Comparison of ENCODE assay signal across 16 cellular contexts in the genomic region with DNA sequence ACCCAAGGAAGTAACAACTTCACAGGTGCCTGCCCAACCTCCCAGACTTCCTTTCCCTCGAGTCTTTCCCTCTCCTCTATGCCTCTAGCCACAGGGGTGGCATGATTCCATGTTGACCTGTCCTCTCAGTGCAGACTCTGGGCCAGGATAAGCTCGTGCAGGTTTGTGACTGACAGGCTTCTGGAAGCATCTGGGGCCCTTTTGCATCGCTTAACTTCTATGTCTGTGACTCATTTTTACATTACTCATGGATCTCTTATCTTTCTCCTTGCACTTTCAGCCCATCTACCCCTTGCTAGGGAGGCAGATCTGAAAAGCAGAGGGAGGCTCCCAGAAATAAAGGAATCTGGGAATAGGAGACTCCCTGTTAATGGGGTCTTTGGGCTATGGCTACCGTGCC.
DNase-seq lines count a peak whose midpoint lies in the region; ATAC-seq, FAIRE-seq and TF ChIP-seq lines count a peak whose summit lies in the region.
"Had no signal": no experiment of that assay in that cellular context is flagged by ENCODE, and none has a peak within 500 bp of the region (broad histone marks: within the 10 kb centered on the region; RNA-seq: fewer than 3 reads in every experiment).

No MANE protein-coding gene starts in this region.

- peak overlapping the region; percentile 8 for H3K27ac ChIP-seq in endothelial cell of umbilical vein (ENCODE audit: insufficient read depth, low read depth, low read length)
- H3K27ac ChIP-seq: esophagus muscularis mucosa had no signal

- no peaks in the 10 kb centered on the region for H3K9me3 ChIP-seq in endothelial cell of umbilical vein (replicated peaks; ENCODE audit: control insufficient read depth, insufficient read depth, low read length)
- H3K9me3 ChIP-seq: esophagus muscularis mucosa had no signal

- H4K20me1 ChIP-seq in endothelial cell of umbilical vein (replicated peaks; ENCODE audit: control insufficient read depth, extremely low read depth, insufficient read depth, low read length) = no peaks in the 10 kb centered on the region

- H3K27ac Mint-ChIP-seq in T-helper 2 cell treated with Interferon-gamma antibody and Interleukin-4, amounts not matched to agents 5 μg/mL and 100 μg/mL, for 36 hours = peak overlapping the region; percentile 0
- H3K27ac Mint-ChIP-seq: memory B cell had no signal

- H3K9me1 ChIP-seq in endothelial cell of umbilical vein (replicated peaks; ENCODE audit: control insufficient read depth, extremely low read depth, insufficient read depth, low read length) = no peaks in the 10 kb centered on the region

- H3K36me3 Mint-ChIP-seq in T-helper 2 cell treated with Interferon-gamma antibody and Interleukin-4, amounts not matched to agents 5 μg/mL and 100 μg/mL, for 36 hours (ENCODE audit: low read depth) = peaks cover 33% of the 10 kb centered on the region

- H2AFZ ChIP-seq in endothelial cell of umbilical vein (ENCODE audit: low read depth, low read length) = no peak overlapping the region

- peaks cover 9% of the 10 kb centered on the region for H3K9me3 Mint-ChIP-seq in T-helper 2 cell treated with Interferon-gamma antibody and Interleukin-4, amounts not matched to agents 5 μg/mL and 100 μg/mL, for 36 hours
- H3K9me3 Mint-ChIP-seq: memory B cell had no signal

- peaks cover 28% of the 10 kb centered on the region for H3K4me1 Mint-ChIP-seq in T-helper 2 cell treated with Interferon-gamma antibody and Interleukin-4, amounts not matched to agents 5 μg/mL and 100 μg/mL, for 36 hours (ENCODE audit: low read depth)

- CTCF ChIA-PET in endothelial cell of umbilical vein (lab: Charles Lee) = interaction anchor here (1.1 to 1.6 kb wide), 2 partner anchors 11 to 116 kb away, joined by 3 read pairs; no protein-coding TSS in a partner anchor

- no peak overlapping the region for H3K4me2 ChIP-seq in endothelial cell of umbilical vein (ENCODE audit: insufficient read depth, low read length)

- DNase-seq in T-helper 2 cell treated with Interferon-gamma antibody and Interleukin-4, amounts not matched to agents 5 μg/mL and 100 μg/mL, for 36 hours (ENCODE audit: low spot score) = no peak
- DNase-seq in T-helper 2 cell (no peak), RPMI7951 (ENCODE audit: low read depth) (peak; percentile 77), endothelial cell of umbilical vein (ENCODE audit: low read depth, low spot score) (peak; percentile 51), renal cortical epithelial cell (ENCODE audit: low read depth) (peak; percentile 63), COLO829 (ENCODE audit: low spot score) (no peak), LoVo (ENCODE audit: low spot score) (no peak)
- DNase-seq: activated naive CD4-positive, alpha-beta T cell; GOT3; Karpas-422; NCI-H1930; SHP77 had no signal

- no peaks in the 10 kb centered on the region for H3K27me3 ChIP-seq in endothelial cell of umbilical vein (ENCODE audit: control insufficient read depth in 2 of 2, insufficient read depth in 2 of 2, low read length in 2 of 2)
- H3K27me3 ChIP-seq: esophagus muscularis mucosa had no signal

- no peak for TF ChIP-seq POLR2A in endothelial cell of umbilical vein (IDR thresholded peaks at IDR 0.05; ENCODE audit: low read depth, low read length)

- H3K4me1 ChIP-seq in endothelial cell of umbilical vein (ENCODE audit: control insufficient read depth, extremely low read depth, insufficient read depth, low read length) = peaks cover 10% of the 10 kb centered on the region

- no peaks in the 10 kb centered on the region for H3K79me2 ChIP-seq in endothelial cell of umbilical vein (ENCODE audit: control insufficient read depth, insufficient read depth, low read length)

- dilution Hi-C loops in endothelial cell of umbilical vein (cut with MboI; ENCODE audit: extremely low pct_ligation_motif_present, low sequenced_read_pairs) = no loop called here

- POLR2A ChIA-PET in endothelial cell of umbilical vein (lab: Charles Lee) = interaction anchor here (0.7 kb wide), 1 partner anchor 86 kb away, joined by 3 read pairs; no protein-coding TSS in a partner anchor

- H3K4me3 ChIP-seq in endothelial cell of umbilical vein (replicated peaks in 1 of 3; ENCODE audit: insufficient read depth in 1 of 3, low read depth in 1 of 3, low read length in 3 of 3) = no peak overlapping the region
- H3K4me3 ChIP-seq: esophagus muscularis mucosa had no signal

- no peaks in the 10 kb centered on the region for H3K27me3 Mint-ChIP-seq in T-helper 2 cell treated with Interferon-gamma antibody and Interleukin-4, amounts not matched to agents 5 μg/mL and 100 μg/mL, for 36 hours (ENCODE audit: low read depth)
- H3K27me3 Mint-ChIP-seq: memory B cell had no signal

- no peak overlapping the region for H3K4me3 Mint-ChIP-seq in T-helper 2 cell treated with Interferon-gamma antibody and Interleukin-4, amounts not matched to agents 5 μg/mL and 100 μg/mL, for 36 hours
- H3K4me3 Mint-ChIP-seq: memory B cell had no signal

- no TSS peak for BruUV-seq in endothelial cell of umbilical vein (replicated peaks; lab: Mats Ljungman, UMichigan)

- no peak for ATAC-seq in GM19035 (IDR thresholded peaks at IDR 0.05; ENCODE audit: unreplicated experiment)

- no peak overlapping the region for H3K9ac ChIP-seq in endothelial cell of umbilical vein (replicated peaks; ENCODE audit: extremely low read depth, insufficient read depth, low read length)

- intact Hi-C loops in endothelial cell of umbilical vein (cut with micrococcal nuclease) = no loop called here

- peak; percentile 72 for FAIRE-seq in endothelial cell of umbilical vein (lab: Jason Lieb, UNC)
- FAIRE-seq: A204.1 had no signal

- no peak for TF ChIP-seq CTCF in endothelial cell of umbilical vein (IDR thresholded peaks at IDR 0.05; ENCODE audit: extremely low read depth in 1 of 2, insufficient read depth in 1 of 2, low read depth in 1 of 2, low read length in 2 of 2)

- no peaks in the 10 kb centered on the region for H3K36me3 ChIP-seq in endothelial cell of umbilical vein (ENCODE audit: control insufficient read depth in 2 of 2, extremely low read depth in 1 of 2, insufficient read depth in 2 of 2, low read length in 2 of 2)

TF ChIP-seq in endothelial cell of umbilical vein, 7 proteins besides CTCF, POLR2A, EP300 and RAD21:
- TF ChIP-seq FOS (IDR thresholded peaks at IDR 0.05; ENCODE audit: borderline replicate concordance, insufficient read depth, low read length) (peak; percentile 71), GATA2 (IDR thresholded peaks at IDR 0.05; ENCODE audit: insufficient read depth, insufficient read length, low read depth, low read length) (peak; percentile 75), MYC (IDR thresholded peaks at IDR 0.05; ENCODE audit: low read depth, low read length) (no peak), JUN (IDR thresholded peaks at IDR 0.05; ENCODE audit: borderline replicate concordance, insufficient read depth, insufficient read length, low read depth) (peak; percentile 48)

Comparison
In these comparisons a context has a peak if more than half of its experiments do, and no peak if none do; other contexts are left out.
1. DNase-seq: peak in RPMI7951 (single experiment), endothelial cell of umbilical vein (single experiment) and renal cortical epithelial cell (single experiment); none in T-helper 2 cell treated with Interferon-gamma antibody and Interleukin-4, amounts not matched to agents 5 μg/mL and 100 μg/mL, for 36 hours (single experiment), T-helper 2 cell (0 of 5), COLO829 (single experiment) and LoVo (single experiment).